3 cellular contexts compared by ENCODE assay signal in genomic region chr3:46007280-46007679, GRCh38.
TF ChIP-seq lines count a peak whose summit lies in the region.

No MANE protein-coding gene starts in this region.

TF ChIP-seq in SK-N-SH, 30 proteins besides CTCF, POLR2A, EP300 and RAD21:
- no peak for TF ChIP-seq MAX (IDR thresholded peaks at IDR 0.05; ENCODE audit: low read depth)
- no peak for TF ChIP-seq RFX5 (IDR thresholded peaks at IDR 0.05; ENCODE audit: low read length)
- no peak for TF ChIP-seq GABPA (IDR thresholded peaks at IDR 0.05; ENCODE audit: low read depth)
- TF ChIP-seq USF2 (IDR thresholded peaks at IDR 0.05; ENCODE audit: borderline replicate concordance, low read depth, low read length), result no peak
- no peak for TF ChIP-seq POLR2AphosphoS5 (IDR thresholded peaks at IDR 0.05; ENCODE audit: low read depth, low read length)
- no peak for TF ChIP-seq USF1 (IDR thresholded peaks at IDR 0.05; ENCODE audit: borderline replicate concordance, low read depth)
- no peak for TF ChIP-seq SIN3A (IDR thresholded peaks at IDR 0.05; ENCODE audit: borderline replicate concordance, low read depth, low read length)
- TF ChIP-seq YY1 (IDR thresholded peaks at IDR 0.05; ENCODE audit: low read depth), result no peak
- TF ChIP-seq CHD2 (IDR thresholded peaks at IDR 0.05; ENCODE audit: low read length, partially characterized antibody), result no peak
- TF ChIP-seq GATA2 (CRISPR knock-in tag; IDR thresholded peaks at IDR 0.05), result no peak
- TF ChIP-seq NFIC (IDR thresholded peaks at IDR 0.05; ENCODE audit: borderline replicate concordance), result no peak
- no peak for TF ChIP-seq IRF3 (IDR thresholded peaks at IDR 0.05; ENCODE audit: low read depth, low read length)
- no peak for TF ChIP-seq JUND (IDR thresholded peaks at IDR 0.05)
TF ChIP-seq in SK-N-SH: peak in this region for 0.

TF ChIP-seq in SK-N-SH treated with all-trans-retinoic acid at 6 μM for 48 hours, 23 proteins besides CTCF, POLR2A, EP300 and RAD21:
- TF ChIP-seq ZNF8 (CRISPR knock-in tag; IDR thresholded peaks at IDR 0.05) (no peak), ARNTL (CRISPR knock-in tag; IDR thresholded peaks at IDR 0.05; ENCODE audit: borderline replicate concordance, low read depth) (no peak), ZFP30 (CRISPR knock-in tag; IDR thresholded peaks at IDR 0.05) (no peak), CSRNP3 (CRISPR knock-in tag; IDR thresholded peaks at IDR 0.05) (no peak), GLIS3 (CRISPR knock-in tag; IDR thresholded peaks at IDR 0.05) (no peak), ZFP3 (CRISPR knock-in tag; IDR thresholded peaks at IDR 0.05) (no peak), BACH2 (CRISPR knock-in tag; IDR thresholded peaks at IDR 0.05; ENCODE audit: borderline replicate concordance) (no peak), RARB (CRISPR knock-in tag; IDR thresholded peaks at IDR 0.05) (no peak), CREB5 (CRISPR knock-in tag; IDR thresholded peaks at IDR 0.05; ENCODE audit: low read depth) (no peak), CSDC2 (CRISPR knock-in tag; IDR thresholded peaks at IDR 0.05) (no peak), TOX (CRISPR knock-in tag; IDR thresholded peaks at IDR 0.05; ENCODE audit: borderline replicate concordance) (no peak), ZC3H10 (CRISPR knock-in tag; IDR thresholded peaks at IDR 0.05) (no peak), TSHZ2 (CRISPR knock-in tag; IDR thresholded peaks at IDR 0.05) (no peak), ISL1 (CRISPR knock-in tag; IDR thresholded peaks at IDR 0.05) (no peak), SNAI2 (CRISPR knock-in tag; IDR thresholded peaks at IDR 0.05) (no peak), PPARA (CRISPR knock-in tag; IDR thresholded peaks at IDR 0.05; ENCODE audit: borderline replicate concordance) (no peak)

TF ChIP-seq in H1, 55 proteins besides CTCF, POLR2A, EP300 and RAD21:
- 0 out of 2 replicates have a peak, but pooled peaks have one; percentile 34 for TF ChIP-seq SP1 (IDR thresholded peaks at IDR 0.05; ENCODE audit: low read depth, low read length)
- no peak for TF ChIP-seq BACH1 (IDR thresholded peaks at IDR 0.05; ENCODE audit: low read length)
TF ChIP-seq in H1: peak in this region for 1.
